In genomic region chr2:95062716-95063400, GRCh38 we compare ENCODE assay signal across 1 cellular context.
TF ChIP-seq lines count a peak whose summit lies in the region.

No MANE protein-coding gene starts in this region.

TF ChIP-seq in GM23338, 12 proteins besides CTCF, POLR2A, EP300 and RAD21 (continued from another document):
- TF ChIP-seq ZNF462 (CRISPR knock-in tag; IDR thresholded peaks at IDR 0.05) (no peak), CREB1 (CRISPR knock-in tag; IDR thresholded peaks at IDR 0.05; ENCODE audit: low read depth) (no peak), EZH2 (IDR thresholded peaks at IDR 0.05; ENCODE audit: low read depth, unreplicated experiment) (no peak), POLR2AphosphoS5 (IDR thresholded peaks at IDR 0.05; ENCODE audit: low read depth) (no peak), EZH2phosphoT487 (IDR thresholded peaks at IDR 0.05; ENCODE audit: unreplicated experiment) (no peak), ZNF114 (CRISPR knock-in tag; IDR thresholded peaks at IDR 0.05) (no peak), ZNF331 (CRISPR knock-in tag; IDR thresholded peaks at IDR 0.05; ENCODE audit: low read depth) (no peak), JUNB (IDR thresholded peaks at IDR 0.05; ENCODE audit: unreplicated experiment) (no peak), STAT1 (IDR thresholded peaks at IDR 0.05; ENCODE audit: unreplicated experiment) (no peak), NANOG (IDR thresholded peaks at IDR 0.05; ENCODE audit: borderline replicate concordance) (no peak)
TF ChIP-seq in GM23338: peak in this region for 0.
